In the genomic region with DNA sequence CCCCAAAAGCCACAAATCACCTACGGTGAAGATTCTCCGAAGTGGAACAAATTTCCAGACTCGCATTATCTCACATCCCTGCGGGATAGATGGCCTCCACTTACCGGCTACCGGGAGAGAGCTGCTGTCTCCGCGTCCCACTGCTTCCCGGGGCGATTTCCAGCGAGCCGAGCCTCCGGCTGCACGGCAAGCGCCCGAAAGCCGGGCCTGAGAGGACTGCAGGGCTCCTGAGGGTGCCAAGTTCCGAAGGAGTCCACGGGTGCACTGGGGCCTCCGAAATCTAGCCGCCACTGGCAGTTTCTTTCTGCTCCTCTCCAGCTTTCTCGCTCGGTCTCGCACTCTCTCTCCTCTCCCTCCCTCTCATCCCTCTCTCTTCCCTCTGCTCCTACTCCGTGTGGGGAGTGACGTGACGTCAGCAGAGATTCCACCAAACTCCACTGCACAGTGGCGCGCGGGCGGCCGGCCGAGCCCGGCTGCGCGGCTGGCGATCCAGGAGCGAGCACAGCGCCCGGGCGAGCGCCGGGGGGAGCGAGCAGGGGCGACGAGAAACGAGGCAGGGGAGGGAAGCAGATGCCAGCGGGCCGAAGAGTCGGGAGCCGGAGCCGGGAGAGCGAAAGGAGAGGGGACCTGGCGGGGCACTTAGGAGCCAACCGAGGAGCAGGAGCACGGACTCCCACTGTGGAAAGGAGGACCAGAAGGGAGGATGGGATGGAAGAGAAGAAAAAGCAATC, we compare ENCODE assay signal across 8 cellular contexts. TPM values are rescaled to one million over a fixed set of nuclear protein-coding genes. Genes with fewer than 3 reads are reported as not detected.
A peak's percentile ranks its signal among the peaks of the same experiment; 100 is the strongest.
DNase-seq lines count a peak whose midpoint lies in the region; ATAC-seq and TF ChIP-seq lines count a peak whose summit lies in the region.
"Had no signal": no experiment of that assay in that cellular context is flagged by ENCODE, and none has a peak within 500 bp of the region (broad histone marks: within the 10 kb centered on the region; RNA-seq: fewer than 3 reads in every experiment).

No MANE protein-coding gene starts in this region.

- H3K36me3 ChIP-seq in stomach: no peaks in the 10 kb centered on the region

- DNase-seq in HEK293T (ENCODE audit: extremely low spot score) (peak; percentile 77), stomach (no peak), G401 (ENCODE audit: low spot score) (no peak), GM19240 (ENCODE audit: insufficient read length, low spot score) (no peak)

- H3K9me3 ChIP-seq in iPS-18c (ENCODE audit: control insufficient read depth, insufficient read depth, low read length) (peaks cover 2% of the 10 kb centered on the region), stomach (peaks cover 0 to 8% (median 3%) of the 10 kb centered on the region in 4 donors)

- peaks cover 11 to 51% (median 35%) of the 10 kb centered on the region in 4 donors for H3K4me1 ChIP-seq in stomach

- ATAC-seq in HG02571 (IDR thresholded peaks at IDR 0.05; ENCODE audit: unreplicated experiment): no peak

- 3 to 6% (median 4%) methylated on average over 40 to 56 of the region's 56 CpGs for WGBS in stomach, 5 donors

- H3K27ac ChIP-seq in stomach: peak overlapping the region in 1 of 5 donors; percentile 23
- H3K27ac ChIP-seq: epithelial cell of prostate had no signal

- POLR2A ChIA-PET in HEK293T (lab: Yijun Ruan, JAX): interaction anchor here (0.8 to 1.6 kb wide), 3 partner anchors 14 to 32 kb away, joined by 3 to 11 read pairs (median 4); a partner anchor contains a TSS

- H3K27me3 ChIP-seq in stomach: peaks cover 29 to 100% (median 100%) of the 10 kb centered on the region in 3 donors

- TF ChIP-seq POLR2A in stomach (IDR thresholded peaks at IDR 0.05): no peak

- in situ Hi-C loops in G401 (cut with HindIII; ENCODE audit: low sequenced_read_pairs): no loop called here

- TF ChIP-seq CTCF in WI38 (IDR thresholded peaks at IDR 0.05; ENCODE audit: low read depth, low read length) (no peak), stomach (IDR thresholded peaks at IDR 0.05) (no peak)

- TF ChIP-seq EP300 in stomach (IDR thresholded peaks at IDR 0.05): no peak

- H3K4me3 ChIP-seq in WI38 (ENCODE audit: low read depth, low read length): peak overlapping the region; percentile 44
- peak overlapping the region; percentile 75 for H3K4me3 ChIP-seq in iPS-18c (ENCODE audit: insufficient read depth, low read depth, low read length)
- H3K4me3 ChIP-seq in stomach: peak overlapping the region; percentile 19 to 44 (median 36)

- CTCF ChIA-PET in HEK293T (lab: Yijun Ruan, JAX): interaction anchor here (0.6 to 1.4 kb wide), 2 partner anchors 9 to 1369 kb away, joined by 4 read pairs; no protein-coding TSS in a partner anchor

- intact Hi-C loops in stomach (cut with DNase I; ENCODE audit: low total_unique reads): no loop called here

TF ChIP-seq in HEK293T, 16 proteins besides CTCF, POLR2A, EP300 and RAD21:
- TF ChIP-seq LEF1 (IDR thresholded peaks at IDR 0.05; ENCODE audit: borderline replicate concordance) (no peak), FOXA1 (IDR thresholded peaks at IDR 0.05) (no peak), NFRKB (IDR thresholded peaks at IDR 0.05) (no peak), L3MBTL2 (conservative IDR thresholded peaks at IDR 0.05) (no peak), BHLHE40 (IDR thresholded peaks at IDR 0.05; ENCODE audit: borderline replicate concordance) (no peak), FOXK2 (IDR thresholded peaks at IDR 0.05) (no peak)

RNA-seq across cellular contexts. Expression of a gene that starts 14.0 kb away (rescaled TPM):
- total RNA-seq in stomach: 1 to 10 TPM in 2 of 5 donors, not detected in 3; 1.1 to 2.6 TPM
- polyA plus RNA-seq in stomach: under 1 TPM in 1 of 3 donors, not detected in 2; 0.53 TPM
- total RNA-seq in G401 (2014; rRNA removed; shearing (Covaris generic)): not detected in 2 replicates
